14 cellular contexts compared by ENCODE assay signal in the genomic region with DNA sequence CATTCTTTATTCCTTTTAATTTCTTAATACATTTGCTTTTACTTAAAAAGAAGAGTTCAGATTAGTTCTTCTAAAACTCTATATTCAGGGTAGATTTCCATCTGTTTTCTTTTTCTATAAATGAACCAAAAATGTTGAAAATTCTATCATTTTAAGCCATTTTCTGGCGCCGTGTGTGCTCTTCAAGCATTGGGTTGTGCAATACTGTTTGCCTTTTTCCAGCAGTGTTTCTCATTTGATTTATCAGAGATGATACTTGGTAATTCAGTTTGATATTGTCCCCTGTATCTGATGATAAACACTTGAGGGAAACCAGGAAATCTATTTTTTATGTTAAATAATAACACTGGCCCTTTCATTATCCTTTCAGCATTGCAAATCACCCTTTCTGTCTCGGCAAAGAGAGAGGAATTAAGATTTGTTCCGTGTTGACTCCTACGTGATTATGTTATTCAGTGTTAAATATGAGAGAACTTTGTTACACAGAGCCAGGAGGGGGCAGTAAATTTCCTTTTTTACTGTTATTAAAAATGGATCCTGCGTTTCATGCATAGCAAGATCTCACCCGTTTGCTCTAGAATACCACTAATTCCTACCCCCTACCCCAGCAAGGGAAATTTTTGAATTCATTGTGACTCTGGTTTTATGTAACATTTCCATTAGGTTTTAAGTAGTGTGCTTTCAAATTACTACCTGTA.
A peak's percentile ranks its signal among the peaks of the same experiment; 100 is the strongest.
DNase-seq lines count a peak whose midpoint lies in the region; ATAC-seq, FAIRE-seq and TF ChIP-seq lines count a peak whose summit lies in the region.
"Had no signal": no experiment of that assay in that cellular context is flagged by ENCODE, and none has a peak within 500 bp of the region (broad histone marks: within the 10 kb centered on the region; RNA-seq: fewer than 3 reads in every experiment).

No MANE protein-coding gene starts in this region.

- no TSS peak for BruUV-seq in Panc1 (replicated peaks; lab: Mats Ljungman, UMichigan)

- intact Hi-C loops in Panc1 (cut with micrococcal nuclease; ENCODE audit: unreplicated experiment), result no loop called here
- intact Hi-C loops in kidney (cut with DNase I), result no loop called here

- CTCF ChIA-PET in Panc1 (lab: Charles Lee), result interaction anchor here (0.5 kb wide), 1 partner anchor 243 kb away, joined by 4 read pairs; no protein-coding TSS in a partner anchor

- H3K9me3 ChIP-seq in Panc1 (ENCODE audit: control insufficient read depth, insufficient read depth, low read depth, low read length) (no peaks in the 10 kb centered on the region), kidney (ENCODE audit: control insufficient read depth in 1 of 2, low read length in 2 of 2) (no peaks in the 10 kb centered on the region)
- H3K9me3 ChIP-seq: thoracic aorta had no signal

- H3K4me1 ChIP-seq in Panc1 (ENCODE audit: control insufficient read depth, insufficient read depth, low read length) (no peaks in the 10 kb centered on the region), kidney (ENCODE audit: control insufficient read depth in 1 of 2, insufficient read depth in 1 of 2, low read depth in 1 of 2, low read length in 2 of 2) (no peaks in the 10 kb centered on the region)
- H3K4me1 ChIP-seq: spleen had no signal

- ATAC-seq in Panc1 (no peak), GM19397 (IDR thresholded peaks at IDR 0.05; ENCODE audit: unreplicated experiment) (no peak), GM19351 (IDR thresholded peaks at IDR 0.05; ENCODE audit: unreplicated experiment) (no peak)
- ATAC-seq: left ventricle myocardium superior had no signal

- in situ Hi-C loops in Panc1 (cut with HindIII; ENCODE audit: low pct_unique_long_range_greater_than_20kb, low sequenced_read_pairs), result no loop called here

- H3K4me3 ChIP-seq in Panc1 (ENCODE audit: low read depth in 2 of 2, low read length in 2 of 2), result no peak overlapping the region
- H3K4me3 ChIP-seq in kidney (ENCODE audit: low read length in 2 of 2), result no peak overlapping the region
- H3K4me3 ChIP-seq: cardiac muscle cell, spleen, thoracic aorta had no signal

- no peak overlapping the region for H3K9ac ChIP-seq in kidney (ENCODE audit: low read length in 2 of 2)

- FAIRE-seq in kidney (lab: Jason Lieb, UNC), result no peak
- FAIRE-seq: A204.1 had no signal

- POLR2A ChIA-PET in Panc1 (lab: Charles Lee), result no interaction called here

- peak; percentile 52 for DNase-seq in NCI-H748 (lab: John Stamatoyannopoulos, UW; ENCODE audit: unreplicated experiment)
- DNase-seq in NCI-H748 treated with DMSO at 0.1 percent for 48 hours (lab: John Stamatoyannopoulos, UW), result no peak
- no peak for DNase-seq in Panc1 (ENCODE audit: low read depth, low spot score)
- no peak for DNase-seq in kidney
- DNase-seq in ureter (ENCODE audit: low spot score), result no peak
- DNase-seq in UCSD-AML1 (lab: John Stamatoyannopoulos, UW; ENCODE audit: unreplicated experiment), result no peak
- DNase-seq: left ventricle myocardium superior, SHP77 treated with DMSO at 0.1 percent for 48 hours, spleen had no signal

- H3K27me3 ChIP-seq in Panc1 (ENCODE audit: control insufficient read depth, insufficient read depth, low read length), result no peaks in the 10 kb centered on the region
- H3K27me3 ChIP-seq: spleen had no signal

- TF ChIP-seq CTCF in Panc1 (IDR thresholded peaks at IDR 0.05) (peak; percentile 41; the same call in 1 of the 2 replicates), kidney (IDR thresholded peaks at IDR 0.05; ENCODE audit: borderline replicate concordance, extremely low read depth, insufficient read depth) (peak; percentile 17)

- no peak overlapping the region for H3K27ac ChIP-seq in Panc1 (ENCODE audit: low read length)
- no peak overlapping the region for H3K27ac ChIP-seq in kidney (ENCODE audit: low read depth in 2 of 2, low read length in 2 of 2)
- H3K27ac ChIP-seq: cardiac muscle cell, spleen, thoracic aorta had no signal

- H3K36me3 ChIP-seq in Panc1 (ENCODE audit: control insufficient read depth, insufficient read depth, low read length) (no peaks in the 10 kb centered on the region), kidney (ENCODE audit: control insufficient read depth in 1 of 2, insufficient read depth in 2 of 2, low read length in 2 of 2) (no peaks in the 10 kb centered on the region)
- H3K36me3 ChIP-seq: cardiac muscle cell, spleen, thoracic aorta had no signal
